ENCODE assay signal across 8 cellular contexts in genomic region chr17:71975331-71975801, GRCh38.
DNase-seq lines count a peak whose midpoint lies in the region; ATAC-seq and TF ChIP-seq lines count a peak whose summit lies in the region.
"Had no signal": no experiment of that assay in that cellular context is flagged by ENCODE, and none has a peak within 500 bp of the region (broad histone marks: within the 10 kb centered on the region; RNA-seq: fewer than 3 reads in every experiment).

No MANE protein-coding gene starts in this region.

- no peaks in the 10 kb centered on the region for H3K36me3 ChIP-seq in vagina

- no peak for TF ChIP-seq CTCF in epithelial cell of esophagus (IDR thresholded peaks at IDR 0.05; ENCODE audit: insufficient read depth, low read depth, low read length, missing control alignments)
- TF ChIP-seq CTCF in vagina (IDR thresholded peaks at IDR 0.05): no peak

- H3K4me3 ChIP-seq in epithelial cell of esophagus (ENCODE audit: low read length) (peak overlapping the region; percentile 9), vagina (peak overlapping the region; percentile 20 to 41)

- peaks cover 14% of the 10 kb centered on the region for H3K4me1 ChIP-seq in vagina

- no peaks in the 10 kb centered on the region for H3K9me3 ChIP-seq in vagina

- H3K27ac ChIP-seq in vagina: peak overlapping the region; percentile 85

- no peaks in the 10 kb centered on the region for H3K27me3 ChIP-seq in vagina

- ATAC-seq in GM18861 (IDR thresholded peaks at IDR 0.05; ENCODE audit: unreplicated experiment) (no peak), HG03354 (IDR thresholded peaks at IDR 0.05; ENCODE audit: poor library complexity, severe bottlenecking, unreplicated experiment) (no peak)

- no peak for TF ChIP-seq POLR2A in vagina (IDR thresholded peaks at IDR 0.05)

- peak; percentile 75 for DNase-seq in NCI-H446 treated with DMSO at 0.1 percent for 48 hours (lab: John Stamatoyannopoulos, UW)
- DNase-seq in epithelial cell of esophagus (ENCODE audit: low read depth): peak; percentile 44
- DNase-seq in midbrain (lab: John Stamatoyannopoulos, UW): peak; percentile 34
- DNase-seq in vagina (ENCODE audit: extremely low spot score in 2 of 2): peak in 1 of 2 donors; percentile 89
- no peak for DNase-seq in D341Med (ENCODE audit: low spot score)
- DNase-seq: NCI-H1048 had no signal

- intact Hi-C loops in vagina (cut with DNase I): no loop called here
